Comparison of ENCODE assay signal across 8 cellular contexts in the genomic region with DNA sequence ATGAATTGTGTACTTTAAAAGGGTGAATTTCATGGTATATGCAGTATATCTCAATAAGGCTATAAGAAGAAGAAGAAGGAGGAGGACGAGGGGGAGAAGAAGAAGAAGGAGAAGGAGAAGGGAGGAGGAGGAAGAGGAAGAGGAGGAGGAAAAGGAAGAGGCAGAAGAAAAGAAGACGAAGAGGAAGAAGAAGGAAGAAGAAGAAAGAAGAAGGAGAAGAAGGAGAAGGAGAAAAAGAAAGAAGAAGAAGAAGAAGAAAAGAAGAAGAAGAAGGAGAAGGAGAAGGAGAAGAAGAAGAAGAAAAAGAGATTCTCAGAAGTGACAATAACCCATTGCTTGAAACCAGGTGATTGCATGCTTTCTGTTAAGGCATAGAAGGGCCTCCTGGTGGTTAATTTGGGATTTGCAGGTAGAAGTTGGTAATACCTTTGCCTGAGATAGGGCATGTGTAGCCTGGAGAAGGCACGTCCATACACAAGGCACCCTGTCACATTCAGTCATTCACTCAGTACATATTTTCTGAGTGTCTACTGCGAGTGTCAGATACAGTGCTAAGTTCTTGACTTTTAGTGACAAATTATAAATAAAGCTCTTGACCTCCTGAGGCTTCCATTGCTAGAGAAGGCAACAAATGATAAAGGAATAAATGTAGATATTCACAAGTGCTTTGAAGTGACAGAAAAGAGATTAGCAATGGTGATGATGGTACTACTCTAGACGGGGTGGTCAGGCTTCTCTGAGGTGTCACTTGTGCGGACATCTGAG.
A peak's percentile ranks its signal among the peaks of the same experiment; 100 is the strongest.
DNase-seq lines count a peak whose midpoint lies in the region; ATAC-seq and TF ChIP-seq lines count a peak whose summit lies in the region.

No MANE protein-coding gene starts in this region.

- no peaks in the 10 kb centered on the region for H3K36me3 ChIP-seq in fibroblast of lung (ENCODE audit: control insufficient read depth, insufficient read depth, low read length)

- no peaks in the 10 kb centered on the region for H3K36me3 Mint-ChIP-seq in activated naive CD8-positive, alpha-beta T cell treated with anti-CD3 and anti-CD28 coated beads for 36 hours
- no peaks in the 10 kb centered on the region for H3K36me3 Mint-ChIP-seq in activated naive CD8-positive, alpha-beta T cell treated with anti-CD3 and anti-CD28 coated beads, Interleukin-2, amount 50 U/mL, for 24 hours (ENCODE audit: low read depth)
- no peaks in the 10 kb centered on the region for H3K36me3 Mint-ChIP-seq in stimulated activated effector memory CD8-positive, alpha-beta T cell treated with anti-CD3 and anti-CD28 coated beads, Interleukin-12 subunit alpha, Interleukin-12 subunit beta, amount 100 ng/mL, for 72 hours

- H3K4me3 ChIP-seq in fibroblast of lung (replicated peaks in 1 of 4; ENCODE audit: control extremely low read depth in 1 of 4, insufficient read depth in 1 of 4, low read depth in 3 of 4, low read length in 4 of 4) = no peak overlapping the region

- H2AFZ ChIP-seq in fibroblast of lung (ENCODE audit: low read length) = no peak overlapping the region

- H3K4me3 Mint-ChIP-seq in activated naive CD8-positive, alpha-beta T cell treated with anti-CD3 and anti-CD28 coated beads for 36 hours = no peak overlapping the region
- no peak overlapping the region for H3K4me3 Mint-ChIP-seq in activated naive CD8-positive, alpha-beta T cell treated with anti-CD3 and anti-CD28 coated beads, Interleukin-2, amount 50 U/mL, for 24 hours
- H3K4me3 Mint-ChIP-seq in stimulated activated effector memory CD8-positive, alpha-beta T cell treated with anti-CD3 and anti-CD28 coated beads, Interleukin-12 subunit alpha, Interleukin-12 subunit beta, amount 100 ng/mL, for 72 hours = no peak overlapping the region

- no peak for ATAC-seq in activated naive CD8-positive, alpha-beta T cell treated with anti-CD3 and anti-CD28 coated beads, Interleukin-2, amount 50 U/mL, for 24 hours
- ATAC-seq in HG02798 (IDR thresholded peaks at IDR 0.05; ENCODE audit: poor library complexity, unreplicated experiment) = peak; percentile 90
- no peak for ATAC-seq in stimulated activated effector memory CD8-positive, alpha-beta T cell treated with anti-CD3 and anti-CD28 coated beads, Interleukin-12 subunit alpha, Interleukin-12 subunit beta, amount 100 ng/mL, for 72 hours

- no peaks in the 10 kb centered on the region for H3K9me3 ChIP-seq in fibroblast of lung (ENCODE audit: control insufficient read depth, insufficient read depth, low read depth, low read length)

- DNase-seq in activated naive CD8-positive, alpha-beta T cell treated with anti-CD3 and anti-CD28 coated beads for 36 hours = peak; percentile 2
- no peak for DNase-seq in activated naive CD8-positive, alpha-beta T cell treated with anti-CD3 and anti-CD28 coated beads, Interleukin-2, amount 50 U/mL, for 24 hours
- DNase-seq in NCI-H69 (lab: John Stamatoyannopoulos, UW) (peak; percentile 21), fibroblast of lung (ENCODE audit: low read depth in 2 of 2) (peak; percentile 11 to 34), NCI-H2029 treated with DMSO at 0.1 percent for 48 hours (lab: John Stamatoyannopoulos, UW) (no peak)
- no peak for DNase-seq in activated CD8-positive, alpha-beta memory T cell treated with anti-CD3 and anti-CD28 coated beads for 24 hours
- DNase-seq in stimulated activated effector memory CD8-positive, alpha-beta T cell treated with anti-CD3 and anti-CD28 coated beads, Interleukin-12 subunit alpha, Interleukin-12 subunit beta, amount 100 ng/mL, for 72 hours (ENCODE audit: low spot score in 2 of 2) = no peak

- no peaks in the 10 kb centered on the region for H3K4me1 ChIP-seq in fibroblast of lung (ENCODE audit: control insufficient read depth, extremely low read depth, insufficient read depth, low read length)

- no peaks in the 10 kb centered on the region for H4K20me1 ChIP-seq in fibroblast of lung (ENCODE audit: control insufficient read depth, extremely low read depth, insufficient read depth, low read length)

- H3K79me2 ChIP-seq in fibroblast of lung (ENCODE audit: control insufficient read depth, insufficient read depth, low read length) = no peaks in the 10 kb centered on the region

- no peak overlapping the region for H3K27ac Mint-ChIP-seq in activated naive CD8-positive, alpha-beta T cell treated with anti-CD3 and anti-CD28 coated beads for 36 hours
- no peak overlapping the region for H3K27ac Mint-ChIP-seq in activated naive CD8-positive, alpha-beta T cell treated with anti-CD3 and anti-CD28 coated beads, Interleukin-2, amount 50 U/mL, for 24 hours
- no peak overlapping the region for H3K27ac Mint-ChIP-seq in stimulated activated effector memory CD8-positive, alpha-beta T cell treated with anti-CD3 and anti-CD28 coated beads, Interleukin-12 subunit alpha, Interleukin-12 subunit beta, amount 100 ng/mL, for 72 hours

- TF ChIP-seq CTCF in fibroblast of lung (conservative IDR thresholded peaks at IDR 0.05 in 1 of 2, IDR thresholded peaks at IDR 0.05 in 1 of 2; ENCODE audit: low read depth in 1 of 2, low read length in 2 of 2) = peak; percentile 17 to 52

- no peak overlapping the region for H3K4me2 ChIP-seq in fibroblast of lung (ENCODE audit: extremely low read depth, insufficient read depth, low read length)

- no peak overlapping the region for H3K9ac ChIP-seq in fibroblast of lung (ENCODE audit: insufficient read depth, low read length)

- no peaks in the 10 kb centered on the region for H3K27me3 Mint-ChIP-seq in activated naive CD8-positive, alpha-beta T cell treated with anti-CD3 and anti-CD28 coated beads for 36 hours
- H3K27me3 Mint-ChIP-seq in activated naive CD8-positive, alpha-beta T cell treated with anti-CD3 and anti-CD28 coated beads, Interleukin-2, amount 50 U/mL, for 24 hours = no peaks in the 10 kb centered on the region

- H3K4me1 Mint-ChIP-seq in activated naive CD8-positive, alpha-beta T cell treated with anti-CD3 and anti-CD28 coated beads for 36 hours = no peaks in the 10 kb centered on the region
- no peaks in the 10 kb centered on the region for H3K4me1 Mint-ChIP-seq in activated naive CD8-positive, alpha-beta T cell treated with anti-CD3 and anti-CD28 coated beads, Interleukin-2, amount 50 U/mL, for 24 hours
- no peaks in the 10 kb centered on the region for H3K4me1 Mint-ChIP-seq in stimulated activated effector memory CD8-positive, alpha-beta T cell treated with anti-CD3 and anti-CD28 coated beads, Interleukin-12 subunit alpha, Interleukin-12 subunit beta, amount 100 ng/mL, for 72 hours

- H3K27ac ChIP-seq in fibroblast of lung (ENCODE audit: insufficient read depth, low read length) = no peak overlapping the region

- no peaks in the 10 kb centered on the region for H3K27me3 ChIP-seq in fibroblast of lung (ENCODE audit: control insufficient read depth, insufficient read depth, low read length)

- peaks cover 2% of the 10 kb centered on the region for H3K9me3 Mint-ChIP-seq in activated naive CD8-positive, alpha-beta T cell treated with anti-CD3 and anti-CD28 coated beads for 36 hours
- no peaks in the 10 kb centered on the region for H3K9me3 Mint-ChIP-seq in activated naive CD8-positive, alpha-beta T cell treated with anti-CD3 and anti-CD28 coated beads, Interleukin-2, amount 50 U/mL, for 24 hours
- peaks cover 11% of the 10 kb centered on the region for H3K9me3 Mint-ChIP-seq in stimulated activated effector memory CD8-positive, alpha-beta T cell treated with anti-CD3 and anti-CD28 coated beads, Interleukin-12 subunit alpha, Interleukin-12 subunit beta, amount 100 ng/mL, for 72 hours

Comparison
In these comparisons a context has a peak if more than half of its experiments do, and no peak if none do; other contexts are left out.
1. DNase-seq: peak in activated naive CD8-positive, alpha-beta T cell treated with anti-CD3 and anti-CD28 coated beads for 36 hours (single experiment), NCI-H69 (single experiment) and fibroblast of lung (2 of 2); none in activated naive CD8-positive, alpha-beta T cell treated with anti-CD3 and anti-CD28 coated beads, Interleukin-2, amount 50 U/mL, for 24 hours (single experiment), activated CD8-positive, alpha-beta memory T cell treated with anti-CD3 and anti-CD28 coated beads for 24 hours (single experiment), stimulated activated effector memory CD8-positive, alpha-beta T cell treated with anti-CD3 and anti-CD28 coated beads, Interleukin-12 subunit alpha, Interleukin-12 subunit beta, amount 100 ng/mL, for 72 hours (0 of 2) and NCI-H2029 treated with DMSO at 0.1 percent for 48 hours (single experiment).